In the genomic region with DNA sequence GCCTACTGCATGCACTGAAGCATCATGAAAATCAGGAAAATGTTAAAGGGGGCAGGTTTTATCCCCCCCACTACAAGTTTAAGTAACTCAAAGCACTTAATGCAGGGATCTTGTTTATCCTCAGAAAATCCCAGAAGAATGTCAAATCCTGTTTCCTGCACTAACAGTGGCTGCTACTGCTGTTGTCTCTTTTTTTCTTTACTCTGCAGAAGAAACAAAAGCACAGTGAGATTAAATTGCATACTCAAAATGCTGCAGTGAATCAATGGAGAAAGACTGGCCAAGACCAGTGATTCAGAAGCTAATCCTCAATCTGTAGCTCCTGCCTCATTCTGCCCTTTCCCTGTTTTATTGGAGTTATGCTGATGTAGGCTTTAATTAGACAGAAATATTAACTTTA, we compare ENCODE assay signal across 20 cellular contexts.
"Had no signal": no experiment of that assay in that cellular context is flagged by ENCODE, and none has a peak within 500 bp of the region (broad histone marks: within the 10 kb centered on the region; RNA-seq: fewer than 3 reads in every experiment).

No MANE protein-coding gene starts in this region.

- H3K4me3 ChIP-seq: dorsolateral prefrontal cortex, heart left ventricle, lung, ovary, right atrium auricular region, smooth muscle cell, testis, tibial nerve had no signal

- H3K27me3 ChIP-seq: dorsolateral prefrontal cortex, heart left ventricle, ovary, right atrium auricular region, testis, tibial nerve had no signal

- H3K4me2 ChIP-seq: smooth muscle cell had no signal

- H3K9me3 ChIP-seq: heart left ventricle, ovary, right atrium auricular region, testis, tibial nerve had no signal

- H3K4me1 ChIP-seq: heart left ventricle, right atrium auricular region, testis had no signal

- ATAC-seq: heart left ventricle; left colon; left ventricle myocardium superior; stimulated activated memory B cell treated with anti-CD40 and anti-IgM and Interleukin-4, amounts not matched to agents 10 μg/mL and 1 μg/mL and 100 μg/mL, for 72 hours; stimulated activated naive CD8-positive, alpha-beta T cell treated with anti-CD3 and anti-CD28 coated beads, Interleukin-15, amount 100 ng/mL, for 72 hours had no signal

- H3K27ac ChIP-seq: dorsolateral prefrontal cortex, heart left ventricle, ovary, right atrium auricular region, testis, tibial nerve had no signal

- DNase-seq: cortex of kidney; dorsolateral prefrontal cortex; effector CD8-positive, alpha-beta T cell; heart left ventricle; hippocampal formation; left colon; left ventricle myocardium superior; mesenchymal stem cell; naive B cell; nephron progenitor cell; ovary; stimulated activated CD4-positive, alpha-beta T cell treated with anti-CD3 and anti-CD28 coated beads, Interleukin-2, amount 100 ng/mL, for 48 hours; stimulated activated naive CD8-positive, alpha-beta T cell treated with anti-CD3 and anti-CD28 coated beads, Interleukin-15, amount 100 ng/mL, for 72 hours; testis had no signal

- FAIRE-seq: frontal cortex had no signal

- H3K36me3 ChIP-seq: heart left ventricle, ovary, right atrium auricular region, tibial nerve had no signal
